In genomic region chr12:57049047-57049446, GRCh38 we compare ENCODE assay signal across 17 cellular contexts. TPM values are rescaled to one million over a fixed set of nuclear protein-coding genes. Genes with fewer than 3 reads are reported as not detected.
A peak's percentile ranks its signal among the peaks of the same experiment; 100 is the strongest.
DNase-seq lines count a peak whose midpoint lies in the region; ATAC-seq, FAIRE-seq and TF ChIP-seq lines count a peak whose summit lies in the region.
"Had no signal": no experiment of that assay in that cellular context is flagged by ENCODE, and none has a peak within 500 bp of the region (broad histone marks: within the 10 kb centered on the region; RNA-seq: fewer than 3 reads in every experiment).

No MANE protein-coding gene starts in this region.

- DNase-seq in A549 (ENCODE audit: low read depth in 1 of 2, low spot score in 1 of 2), result no peak
- no peak for DNase-seq in HCT116 (ENCODE audit: low read depth, low spot score)
- DNase-seq in lower lobe of right lung, result no peak
- DNase-seq in left ventricle myocardium inferior, result no peak
- DNase-seq in globus pallidus (ENCODE audit: low spot score), result no peak
- DNase-seq: Kasumi-1, NCI-H1436 treated with DMSO at 0.1 percent for 48 hours, NCI-H2081, NCI-H526, PC-3 had no signal

- no peak overlapping the region for H3K4me3 ChIP-seq in A549
- no peak overlapping the region for H3K4me3 ChIP-seq in HCT116 (replicated peaks in 1 of 2; ENCODE audit: low read depth in 1 of 2, low read length in 2 of 2)
- H3K4me3 ChIP-seq in duodenal mucosa (ENCODE audit: low read depth in 1 of 2, low read length in 2 of 2), result peak overlapping the region; percentile 88 to 93
- H3K4me3 ChIP-seq in rectal smooth muscle tissue (ENCODE audit: low read length), result peak overlapping the region; percentile 56
- H3K4me3 ChIP-seq in lower lobe of right lung, result no peak overlapping the region
- H3K4me3 ChIP-seq in left ventricle myocardium inferior, result no peak overlapping the region

- H3K9ac ChIP-seq in HCT116 (ENCODE audit: low read length) (no peak overlapping the region), duodenal mucosa (ENCODE audit: low read depth in 1 of 2, low read length in 2 of 2) (peak overlapping the region; percentile 73 to 74), rectal smooth muscle tissue (ENCODE audit: low read length) (no peak overlapping the region)

- 46% methylated on average over 4 of the region's 4 CpGs for WGBS in A549 (ENCODE audit: missing lambda C conversion rate)

- CTCF ChIA-PET in A549 (lab: Yijun Ruan, JAX), result interaction anchor here (0.8 to 7.8 kb wide), 17 partner anchors 9 to 209 kb away, joined by 3 to 44 read pairs (median 4); partner anchors contain the start of genes STAT6 and ZBTB39
- CTCF ChIA-PET in HCT116 (lab: Charles Lee), result no interaction called here

- no peaks in the 10 kb centered on the region for H3K79me2 ChIP-seq in HCT116 (ENCODE audit: insufficient read depth, low read length)

- no peak for TF ChIP-seq CTCF in A549 (IDR thresholded peaks at IDR 0.05)
- TF ChIP-seq CTCF in HCT116 (IDR thresholded peaks at IDR 0.05 in 2 of 3, conservative IDR thresholded peaks at IDR 0.05 in 1 of 3; ENCODE audit: borderline replicate concordance in 1 of 3, insufficient read depth in 1 of 3, low read depth in 2 of 3, low read length in 2 of 3), result no peak
- no peak for TF ChIP-seq CTCF in lower lobe of right lung (IDR thresholded peaks at IDR 0.05)
- no peak for TF ChIP-seq CTCF in left ventricle myocardium inferior (IDR thresholded peaks at IDR 0.05; ENCODE audit: borderline replicate concordance)

- TF ChIP-seq EP300 in A549 (IDR thresholded peaks at IDR 0.05), result no peak

- POLR2A ChIA-PET in A549 (lab: Yijun Ruan, JAX), result no interaction called here
- POLR2A ChIA-PET in HCT116 (lab: Charles Lee), result no interaction called here

- TF ChIP-seq POLR2A in A549 (IDR thresholded peaks at IDR 0.05; ENCODE audit: low read length), result no peak
- TF ChIP-seq POLR2A in HCT116 (IDR thresholded peaks at IDR 0.05; ENCODE audit: borderline replicate concordance, extremely low read depth, insufficient read depth, insufficient read length), result no peak

- intact Hi-C loops in HCT116 (cut with micrococcal nuclease) (no loop called here), lower lobe of right lung (cut with DNase I) (no loop called here), left ventricle myocardium inferior (cut with micrococcal nuclease) (no loop called here)

- H3K27me3 ChIP-seq in HCT116 (ENCODE audit: insufficient read depth, low read length), result no peaks in the 10 kb centered on the region; the same call in 1 of the 2 replicates
- no peaks in the 10 kb centered on the region for H3K27me3 ChIP-seq in duodenal mucosa (ENCODE audit: control insufficient read depth in 1 of 2, insufficient read depth in 2 of 2, low read length in 2 of 2)
- H3K27me3 ChIP-seq in rectal smooth muscle tissue (ENCODE audit: control insufficient read depth, insufficient read depth, low read length), result no peaks in the 10 kb centered on the region
- no peaks in the 10 kb centered on the region for H3K27me3 ChIP-seq in lower lobe of right lung (ENCODE audit: low read depth)
- H3K27me3 ChIP-seq in left ventricle myocardium inferior (ENCODE audit: low read depth), result peaks cover 35% of the 10 kb centered on the region

- H3K9me2 ChIP-seq in HCT116 (ENCODE audit: insufficient read depth), result no peaks in the 10 kb centered on the region

- TF ChIP-seq RAD21 in A549 (conservative IDR thresholded peaks at IDR 0.05 in 1 of 2, IDR thresholded peaks at IDR 0.05 in 1 of 2) (no peak), HCT116 (IDR thresholded peaks at IDR 0.05; ENCODE audit: low read depth) (no peak)

- no peak overlapping the region for H3K27ac ChIP-seq in A549
- no peak overlapping the region for H3K27ac ChIP-seq in HCT116 (ENCODE audit: low read depth, low read length)
- H3K27ac ChIP-seq in duodenal mucosa (ENCODE audit: low read depth, low read length), result peak overlapping the region; percentile 22
- no peak overlapping the region for H3K27ac ChIP-seq in rectal smooth muscle tissue (ENCODE audit: low read depth, low read length)
- no peak overlapping the region for H3K27ac ChIP-seq in lower lobe of right lung
- H3K27ac ChIP-seq in left ventricle myocardium inferior (replicated peaks), result no peak overlapping the region

- H4K20me1 ChIP-seq in HCT116 (ENCODE audit: insufficient read depth), result no peaks in the 10 kb centered on the region

- H3K4me1 ChIP-seq in A549, result peaks cover 23% of the 10 kb centered on the region; the same call in 2 of the 3 replicates
- H3K4me1 ChIP-seq in HCT116 (ENCODE audit: control insufficient read depth in 1 of 2, insufficient read depth in 2 of 2, low read length in 2 of 2), result peaks cover 4 to 26% of the 10 kb centered on the region in 2 experiments
- H3K4me1 ChIP-seq in duodenal mucosa (ENCODE audit: control insufficient read depth in 1 of 2, insufficient read depth in 2 of 2, low read length in 2 of 2), result peaks cover 24 to 35% of the 10 kb centered on the region in 2 donors
- no peaks in the 10 kb centered on the region for H3K4me1 ChIP-seq in rectal smooth muscle tissue (ENCODE audit: control insufficient read depth, insufficient read depth, low read length)
- H3K4me1 ChIP-seq in lower lobe of right lung, result peaks cover 9% of the 10 kb centered on the region
- H3K4me1 ChIP-seq in left ventricle myocardium inferior, result no peaks in the 10 kb centered on the region

- RAD21 ChIA-PET in HCT116 (lab: Charles Lee; ENCODE audit: low non-redundant PET in 1 of 2, low total read pairs in 2 of 2, uncharacterized antibody in 2 of 2, unreplicated experiment in 2 of 2), result no interaction called here

- H3K9me3 ChIP-seq in A549 (no peaks in the 10 kb centered on the region), HCT116 (ENCODE audit: control insufficient read depth in 1 of 2, insufficient read depth in 1 of 2, low read depth in 1 of 2, low read length in 2 of 2) (no peaks in the 10 kb centered on the region), duodenal mucosa (ENCODE audit: control insufficient read depth in 1 of 2, low read length in 2 of 2) (no peaks in the 10 kb centered on the region), lower lobe of right lung (no peaks in the 10 kb centered on the region), left ventricle myocardium inferior (replicated peaks) (no peaks in the 10 kb centered on the region)

- ATAC-seq in A549 (peak; percentile 30 to 31; a peak in 4 of 6 replicates), HCT116 (no peak), GM18517 (IDR thresholded peaks at IDR 0.05; ENCODE audit: unreplicated experiment) (no peak), lower lobe of right lung (no peak)
- ATAC-seq: PC-3 had no signal

- H3K4me2 ChIP-seq in A549 (peak overlapping the region; percentile 39), HCT116 (ENCODE audit: low read length) (0 out of 2 replicates have a peak overlapping the region, but pooled peaks have one; percentile 8)

- no TSS peak for BruUV-seq in HCT116 (replicated peaks; lab: Mats Ljungman, UMichigan)

- no peak for FAIRE-seq in A549 (lab: Jason Lieb, UNC)
- FAIRE-seq: H54 had no signal

- H3K36me3 ChIP-seq in HCT116 (ENCODE audit: control insufficient read depth in 1 of 2, insufficient read depth in 2 of 2, low read length in 2 of 2), result no peaks in the 10 kb centered on the region
- peaks cover 16 to 33% of the 10 kb centered on the region in 2 donors for H3K36me3 ChIP-seq in duodenal mucosa (ENCODE audit: control insufficient read depth in 1 of 2, insufficient read depth in 2 of 2, low read length in 2 of 2)
- H3K36me3 ChIP-seq in rectal smooth muscle tissue (ENCODE audit: control insufficient read depth, insufficient read depth, low read length), result no peaks in the 10 kb centered on the region
- H3K36me3 ChIP-seq in lower lobe of right lung, result no peaks in the 10 kb centered on the region
- H3K36me3 ChIP-seq in left ventricle myocardium inferior, result no peaks in the 10 kb centered on the region

- H2AFZ ChIP-seq in HCT116 (ENCODE audit: low read depth, low read length, poor library complexity, severe bottlenecking), result no peak overlapping the region

RNA-seq across cellular contexts. Expression of gene MYO1A, which starts 0.9 kb away (rescaled TPM):
- polyA plus RNA-seq in A549 (2011; rRNA removed), result 1.9 and 3.1 TPM in 2 replicates
- polyA plus RNA-seq in A549 (2012; cell fraction: cytosol; rRNA removed), result 0.13 and 0.17 TPM in 2 replicates
- 0.61 and 0.74 TPM in 2 replicates for polyA plus RNA-seq in A549 (2012; cell fraction: nucleus; rRNA removed)
- 0.17 to 0.67 TPM (median 0.50 TPM) in 3 replicates for polyA plus RNA-seq in A549 (2017; fragmentation: RNase III; extraction: RNeasy Plus Mini Kit Qiagen cat#74134 plus additional on column Dnase treatment)
- polyA minus RNA-seq in A549 (2011; rRNA and poly(A)+ RNA removed), result 4.8 and 5.6 TPM in 2 replicates
- total RNA-seq in HCT116 (2021; ENCODE audit: unreplicated experiment), result 0.76 TPM
- 0.49 and 0.69 TPM in 2 replicates for polyA plus RNA-seq in HCT116 (2012)
- 2.9 TPM for total RNA-seq in lower lobe of right lung
- total RNA-seq in left ventricle myocardium inferior, result not detected
- total RNA-seq: PC-3, SK-MEL-5 had no signal
- polyA plus RNA-seq: AG04450 had no signal

RNA-seq across cellular contexts. Expression of gene NEMP1, which starts 29.5 kb away (rescaled TPM):
- 24.7 and 28.4 TPM in 2 replicates for polyA plus RNA-seq in A549 (2011; rRNA removed)
- polyA plus RNA-seq in A549 (2012; cell fraction: cytosol; rRNA removed), result 7.3 and 8.7 TPM in 2 replicates
- polyA plus RNA-seq in A549 (2012; cell fraction: nucleus; rRNA removed), result 10.8 and 20.7 TPM in 2 replicates
- polyA plus RNA-seq in A549 (2017; fragmentation: RNase III; extraction: RNeasy Plus Mini Kit Qiagen cat#74134 plus additional on column Dnase treatment), result 11.9 to 13.2 TPM (median 12.7 TPM) in 3 replicates
- polyA minus RNA-seq in A549 (2011; rRNA and poly(A)+ RNA removed), result 14.0 and 15.9 TPM in 2 replicates
- 35.2 TPM for total RNA-seq in HCT116 (2021; ENCODE audit: unreplicated experiment)
- polyA plus RNA-seq in HCT116 (2012), result 9.0 and 12.3 TPM in 2 replicates
- 19.1 TPM for total RNA-seq in lower lobe of right lung
- total RNA-seq in left ventricle myocardium inferior, result 3.3 TPM

RNA-seq across cellular contexts. Expression of gene TAC3, which starts 32.7 kb away (rescaled TPM):
- 0.16 and 0.26 TPM in 2 replicates for polyA plus RNA-seq in A549 (2011; rRNA removed)
- polyA plus RNA-seq in A549 (2012; cell fraction: cytosol; rRNA removed), result 0.05 TPM in 1 of 2 replicates, not detected in the other
- 0.34 and 0.76 TPM in 2 replicates for polyA plus RNA-seq in A549 (2012; cell fraction: nucleus; rRNA removed)
- polyA plus RNA-seq in A549 (2017; fragmentation: RNase III; extraction: RNeasy Plus Mini Kit Qiagen cat#74134 plus additional on column Dnase treatment), result not detected in 3 replicates
- polyA minus RNA-seq in A549 (2011; rRNA and poly(A)+ RNA removed), result 0.66 TPM in 1 of 2 replicates, not detected in the other
- not detected for total RNA-seq in HCT116 (2021; ENCODE audit: unreplicated experiment)
- 0.11 and 0.31 TPM in 2 replicates for polyA plus RNA-seq in HCT116 (2012)
- total RNA-seq in lower lobe of right lung, result not detected
- total RNA-seq in left ventricle myocardium inferior, result not detected
- total RNA-seq: PC-3, SK-MEL-5 had no signal
- polyA plus RNA-seq: BJ had no signal

RNA-seq across cellular contexts. Expression of gene NAB2, which starts 39.9 kb away (rescaled TPM):
- 8.6 and 10.1 TPM in 2 replicates for polyA plus RNA-seq in A549 (2011; rRNA removed)
- 10.6 and 15.3 TPM in 2 replicates for polyA plus RNA-seq in A549 (2012; cell fraction: cytosol; rRNA removed)
- 17.8 and 22.4 TPM in 2 replicates for polyA plus RNA-seq in A549 (2012; cell fraction: nucleus; rRNA removed)
- 7.0 to 9.8 TPM (median 7.8 TPM) in 3 replicates for polyA plus RNA-seq in A549 (2017; fragmentation: RNase III; extraction: RNeasy Plus Mini Kit Qiagen cat#74134 plus additional on column Dnase treatment)
- 10.3 and 14.3 TPM in 2 replicates for polyA minus RNA-seq in A549 (2011; rRNA and poly(A)+ RNA removed)
- total RNA-seq in HCT116 (2021; ENCODE audit: unreplicated experiment), result 77.1 TPM
- polyA plus RNA-seq in HCT116 (2012), result 59.6 and 68.8 TPM in 2 replicates
- total RNA-seq in lower lobe of right lung, result 28.9 TPM
- total RNA-seq in left ventricle myocardium inferior, result 10.1 TPM

RNA-seq across cellular contexts. Expression of gene ZBTB39, which starts 42.7 kb away (rescaled TPM):
- polyA plus RNA-seq in A549 (2011; rRNA removed) (9.5 and 9.8 TPM in 2 replicates), A549 (2017; fragmentation: RNase III; extraction: RNeasy Plus Mini Kit Qiagen cat#74134 plus additional on column Dnase treatment) (4.3 to 4.7 TPM (median 4.5 TPM) in 3 replicates)
- polyA plus RNA-seq in A549 (2012; cell fraction: cytosol; rRNA removed), result 4.6 and 5.2 TPM in 2 replicates
- polyA plus RNA-seq in A549 (2012; cell fraction: nucleus; rRNA removed), result 4.3 and 5.4 TPM in 2 replicates
- 17.6 and 21.0 TPM in 2 replicates for polyA minus RNA-seq in A549 (2011; rRNA and poly(A)+ RNA removed)
- total RNA-seq in HCT116 (2021; ENCODE audit: unreplicated experiment) (12.3 TPM), lower lobe of right lung (6.8 TPM), left ventricle myocardium inferior (2.7 TPM)
- polyA plus RNA-seq in HCT116 (2012), result 6.6 and 6.9 TPM in 2 replicates

Comparison
In these comparisons a context has a peak if more than half of its experiments do, and no peak if none do; other contexts are left out.
1. ATAC-seq: peak in A549 (2 of 2); none in HCT116 (single experiment), GM18517 (single experiment) and lower lobe of right lung (0 of 2).
2. H3K4me3 ChIP-seq: peak in duodenal mucosa (2 of 2) and rectal smooth muscle tissue (single experiment); none in A549 (single experiment), HCT116 (0 of 2), lower lobe of right lung (single experiment) and left ventricle myocardium inferior (single experiment).
3. H3K9ac ChIP-seq: peak in duodenal mucosa (2 of 2); none in HCT116 (single experiment) and rectal smooth muscle tissue (single experiment).